13 cellular contexts compared by ENCODE assay signal in genomic region chr10:50387736-50388081, GRCh38.
DNase-seq lines count a peak whose midpoint lies in the region; ATAC-seq and TF ChIP-seq lines count a peak whose summit lies in the region.
"Had no signal": no experiment of that assay in that cellular context is flagged by ENCODE, and none has a peak within 500 bp of the region (broad histone marks: within the 10 kb centered on the region; RNA-seq: fewer than 3 reads in every experiment).

No MANE protein-coding gene starts in this region.

- H3K4me3 ChIP-seq in hepatocyte = no peak overlapping the region
- H3K4me3 ChIP-seq: tibial artery had no signal

- no peak for TF ChIP-seq CTCF in hepatocyte (IDR thresholded peaks at IDR 0.05; ENCODE audit: poor library complexity)
- TF ChIP-seq CTCF in GM13977 (IDR thresholded peaks at IDR 0.05; ENCODE audit: extremely low read depth, insufficient read depth, missing control alignments) = no peak

- in situ Hi-C loops in GM13977 (cut with MboI; ENCODE audit: low pct_unique_long_range_greater_than_20kb, low sequenced_read_pairs, unreplicated experiment) = no loop called here

- H3K9me3 ChIP-seq in hepatocyte (ENCODE audit: low read depth) = no peaks in the 10 kb centered on the region
- H3K9me3 ChIP-seq: tibial artery had no signal

- H2AFZ ChIP-seq in hepatocyte = no peak overlapping the region

- no peaks in the 10 kb centered on the region for H4K20me1 ChIP-seq in hepatocyte (ENCODE audit: insufficient read depth, poor library complexity, severe bottlenecking)

- ATAC-seq in GM21576 (IDR thresholded peaks at IDR 0.05; ENCODE audit: unreplicated experiment) = peak; percentile 61
- ATAC-seq in HG03280 (IDR thresholded peaks at IDR 0.05; ENCODE audit: unreplicated experiment) = peak; percentile 46

- no peak overlapping the region for H3K27ac ChIP-seq in hepatocyte
- H3K27ac ChIP-seq: tibial artery had no signal

- H3K4me2 ChIP-seq in hepatocyte = peak overlapping the region; percentile 56

- H3K36me3 ChIP-seq in hepatocyte (replicated peaks; ENCODE audit: insufficient read depth, low read depth) = no peaks in the 10 kb centered on the region
- H3K36me3 ChIP-seq: tibial artery had no signal

- peaks cover 46% of the 10 kb centered on the region for H3K79me2 ChIP-seq in hepatocyte

- 61% methylated on average over 2 of the region's 2 CpGs for WGBS in hepatocyte (ENCODE audit: low lambda C conversion rate, missing lambda C conversion rate)

- no peaks in the 10 kb centered on the region for H3K27me3 ChIP-seq in hepatocyte
- H3K27me3 ChIP-seq: tibial artery had no signal

- DNase-seq in NOMO-1 treated with DMSO at 0.1 percent for 48 hours (lab: John Stamatoyannopoulos, UW; ENCODE audit: unreplicated experiment) (peak; percentile 35), NOMO-1 treated with dmso at 0.1 percent for 144 hours (lab: John Stamatoyannopoulos, UW; ENCODE audit: unreplicated experiment) (no peak), hepatocyte (ENCODE audit: low spot score) (no peak), UCSD-AML1 (lab: John Stamatoyannopoulos, UW; ENCODE audit: unreplicated experiment) (no peak), GM13977 (ENCODE audit: low spot score) (no peak)
- DNase-seq in stimulated activated CD4-positive, alpha-beta T cell treated with anti-CD3 and anti-CD28 coated beads, Interleukin-12 subunit alpha, Interleukin-12 subunit beta, amount 100 ng/mL, for 4 hours = no peak
- DNase-seq: activated CD4-positive, alpha-beta T cell treated with anti-CD3 and anti-CD28 coated beads for 48 hours; NCI-H1417; NCI-H748 treated with DMSO at 0.1 percent for 48 hours; retina; tibial artery had no signal

- no peaks in the 10 kb centered on the region for H3K9me2 ChIP-seq in hepatocyte (replicated peaks; ENCODE audit: insufficient read depth)

- no peaks in the 10 kb centered on the region for H3K4me1 ChIP-seq in hepatocyte (ENCODE audit: insufficient read depth)
